1 cellular context compared by ENCODE assay signal in the genomic region with DNA sequence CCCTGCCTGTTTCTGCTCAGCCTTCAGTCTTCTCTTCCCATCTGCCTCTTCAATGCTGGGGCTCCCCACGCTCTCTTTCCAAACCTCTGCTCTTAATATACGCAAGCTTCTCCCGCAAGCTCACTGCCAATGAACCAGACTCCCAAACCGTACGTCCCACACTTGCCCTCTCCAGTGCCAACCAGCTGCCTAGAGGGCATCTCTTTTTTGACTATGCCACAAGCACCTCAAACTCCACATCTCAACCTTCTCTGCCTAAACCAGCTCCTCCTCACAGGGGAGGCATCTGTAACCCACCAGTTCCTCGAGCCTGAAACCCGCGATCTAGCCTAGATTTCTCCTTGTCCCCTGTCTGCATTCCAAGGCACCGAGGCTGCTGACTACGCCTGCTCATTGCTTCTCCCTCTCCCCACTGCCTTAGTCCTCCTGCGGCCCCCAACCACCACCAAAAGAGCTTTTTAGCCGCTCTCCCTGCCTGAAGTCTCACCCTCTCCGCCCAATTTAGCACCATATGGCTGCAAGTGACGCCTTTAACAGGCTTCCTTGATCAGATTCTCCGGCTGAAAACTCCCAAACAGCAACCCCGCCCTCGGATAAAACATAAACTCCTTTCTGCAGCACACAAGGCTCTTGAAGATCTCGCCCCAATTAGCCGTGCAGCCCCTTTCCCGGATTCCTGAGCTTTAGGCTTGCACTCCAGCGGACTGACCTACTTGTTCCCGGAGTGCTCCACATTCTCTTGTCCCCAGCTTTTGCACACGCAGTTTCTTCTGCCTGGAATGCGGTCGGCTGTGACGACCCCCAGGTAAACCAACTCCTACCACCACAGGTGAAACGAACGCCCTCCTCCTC.
TF ChIP-seq lines count a peak whose summit lies in the region.

No MANE protein-coding gene starts in this region.

TF ChIP-seq in SK-N-SH, 30 proteins besides CTCF, POLR2A, EP300 and RAD21 (continued from another document):
- no peak for TF ChIP-seq SIN3A (IDR thresholded peaks at IDR 0.05; ENCODE audit: borderline replicate concordance, low read depth, low read length)
- no peak for TF ChIP-seq POLR2AphosphoS5 (IDR thresholded peaks at IDR 0.05; ENCODE audit: low read depth, low read length)
- TF ChIP-seq, protein P1, sequence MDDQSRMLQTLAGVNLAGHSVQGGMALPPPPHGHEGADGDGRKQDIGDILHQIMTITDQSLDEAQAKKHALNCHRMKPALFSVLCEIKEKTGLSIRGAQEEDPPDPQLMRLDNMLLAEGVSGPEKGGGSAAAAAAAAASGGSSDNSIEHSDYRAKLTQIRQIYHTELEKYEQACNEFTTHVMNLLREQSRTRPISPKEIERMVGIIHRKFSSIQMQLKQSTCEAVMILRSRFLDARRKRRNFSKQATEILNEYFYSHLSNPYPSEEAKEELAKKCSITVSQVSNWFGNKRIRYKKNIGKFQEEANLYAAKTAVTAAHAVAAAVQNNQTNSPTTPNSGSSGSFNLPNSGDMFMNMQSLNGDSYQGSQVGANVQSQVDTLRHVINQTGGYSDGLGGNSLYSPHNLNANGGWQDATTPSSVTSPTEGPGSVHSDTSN (IDR thresholded peaks at IDR 0.05) = no peak
